Comparison of ENCODE assay signal across 21 cellular contexts in genomic region chr3:177005718-177006405, GRCh38.
"Had no signal": no experiment of that assay in that cellular context is flagged by ENCODE, and none has a peak within 500 bp of the region (broad histone marks: within the 10 kb centered on the region; RNA-seq: fewer than 3 reads in every experiment).

No MANE protein-coding gene starts in this region.

- ATAC-seq: activated CD4-positive, CD25-positive, alpha-beta regulatory T cell treated with anti-CD3 and anti-CD28 coated beads, Interleukin-2, amount 50 U/mL, for 24 hours; activated T-cell treated with anti-CD3 and anti-CD28 coated beads, Interleukin-2, amount 50 U/mL, for 72 hours; effector memory CD8-positive, alpha-beta T cell; heart left ventricle; left colon; pancreas; psoas muscle; stimulated activated naive CD8-positive, alpha-beta T cell treated with anti-CD3 and anti-CD28 coated beads, Interleukin-15, Interleukin-2, amounts not matched to agents 100 U/mL and 50 U/mL, for 24 hours had no signal

- H3K9me3 ChIP-seq: pancreas had no signal

- H3K27ac Mint-ChIP-seq: activated CD4-positive, alpha-beta memory T cell treated with anti-CD3 and anti-CD28 coated beads, Interleukin-2, amount 10 ng/mL, durations not matched to agents 7 days and 5 days; activated CD4-positive, alpha-beta T cell treated with anti-CD3 and anti-CD28 coated beads, Interleukin-2, amount 10 ng/mL, durations not matched to agents 24 days and 14 days; activated naive CD4-positive, alpha-beta T cell treated with anti-CD3 and anti-CD28 coated beads, Interleukin-2, amount 50 U/mL, for 24 hours; effector memory CD8-positive, alpha-beta T cell; memory B cell; nephron had no signal

- DNase-seq: activated CD4-positive, alpha-beta memory T cell treated with anti-CD3 and anti-CD28 coated beads, Interleukin-2, amount 10 ng/mL, durations not matched to agents 7 days and 5 days; activated CD4-positive, alpha-beta T cell treated with anti-CD3 and anti-CD28 coated beads, Interleukin-2, amount 10 ng/mL, durations not matched to agents 24 days and 14 days; activated effector memory CD4-positive, alpha-beta T cell treated with Interleukin-2 at 50 U/mL for 16 hours; activated T-cell treated with anti-CD3 and anti-CD28 coated beads, Interleukin-2, amount 50 U/mL, for 72 hours; brain microvascular endothelial cell; central memory CD4-positive, alpha-beta T cell; dorsolateral prefrontal cortex; effector memory CD8-positive, alpha-beta T cell; heart left ventricle; left colon; pancreas; psoas muscle; stimulated activated CD4-positive, alpha-beta T cell treated with anti-CD3 and anti-CD28 coated beads, Interleukin-4, amount 100 ng/mL, for 24 hours; stimulated activated naive CD8-positive, alpha-beta T cell treated with anti-CD3 and anti-CD28 coated beads, Interleukin-15, Interleukin-2, amounts not matched to agents 100 U/mL and 50 U/mL, for 24 hours; upper lobe of left lung had no signal

- H3K4me3 ChIP-seq: ascending aorta, dorsolateral prefrontal cortex, heart left ventricle, pancreas, psoas muscle, right atrium auricular region, upper lobe of left lung had no signal

- H3K27me3 ChIP-seq: ascending aorta, brain microvascular endothelial cell, dorsolateral prefrontal cortex, heart left ventricle, pancreas, right atrium auricular region, upper lobe of left lung had no signal

- H3K4me1 Mint-ChIP-seq: activated CD4-positive, alpha-beta memory T cell treated with anti-CD3 and anti-CD28 coated beads, Interleukin-2, amount 10 ng/mL, durations not matched to agents 7 days and 5 days; activated CD4-positive, alpha-beta T cell treated with anti-CD3 and anti-CD28 coated beads, Interleukin-2, amount 10 ng/mL, durations not matched to agents 24 days and 14 days; activated naive CD4-positive, alpha-beta T cell treated with anti-CD3 and anti-CD28 coated beads, Interleukin-2, amount 50 U/mL, for 24 hours; memory B cell; nephron had no signal

- H3K36me3 ChIP-seq: ascending aorta, brain microvascular endothelial cell, heart left ventricle, pancreas, right atrium auricular region, upper lobe of left lung had no signal

- H3K27me3 Mint-ChIP-seq: activated CD4-positive, alpha-beta memory T cell treated with anti-CD3 and anti-CD28 coated beads, Interleukin-2, amount 10 ng/mL, durations not matched to agents 7 days and 5 days; activated CD4-positive, alpha-beta T cell treated with anti-CD3 and anti-CD28 coated beads, Interleukin-2, amount 10 ng/mL, durations not matched to agents 24 days and 14 days; activated naive CD4-positive, alpha-beta T cell treated with anti-CD3 and anti-CD28 coated beads, Interleukin-2, amount 50 U/mL, for 24 hours; effector memory CD8-positive, alpha-beta T cell; memory B cell had no signal

- H3K4me3 Mint-ChIP-seq: activated CD4-positive, alpha-beta memory T cell treated with anti-CD3 and anti-CD28 coated beads, Interleukin-2, amount 10 ng/mL, durations not matched to agents 7 days and 5 days; activated CD4-positive, alpha-beta T cell treated with anti-CD3 and anti-CD28 coated beads, Interleukin-2, amount 10 ng/mL, durations not matched to agents 24 days and 14 days; activated naive CD4-positive, alpha-beta T cell treated with anti-CD3 and anti-CD28 coated beads, Interleukin-2, amount 50 U/mL, for 24 hours; activated T-cell treated with anti-CD3 and anti-CD28 coated beads, Interleukin-2, amount 50 U/mL, for 72 hours; effector memory CD8-positive, alpha-beta T cell; memory B cell; nephron had no signal
